ENCODE assay signal across 17 cellular contexts in genomic region chr13:48630291-48630690, GRCh38. TPM values are rescaled to one million over a fixed set of nuclear protein-coding genes. Genes with fewer than 3 reads are reported as not detected.
DNase-seq lines count a peak whose midpoint lies in the region; ATAC-seq and TF ChIP-seq lines count a peak whose summit lies in the region.
"Had no signal": no experiment of that assay in that cellular context is flagged by ENCODE, and none has a peak within 500 bp of the region (broad histone marks: within the 10 kb centered on the region; RNA-seq: fewer than 3 reads in every experiment).

No MANE protein-coding gene starts in this region.

- no peak for TF ChIP-seq EP300 in transverse colon (IDR thresholded peaks at IDR 0.05; ENCODE audit: low read depth)

- no peaks in the 10 kb centered on the region for H3F3A ChIP-seq in GM23248 (ENCODE audit: insufficient read depth)

- no peak overlapping the region for H2AFZ ChIP-seq in GM23248

- ATAC-seq in left cardiac atrium (no peak), HG03378 (IDR thresholded peaks at IDR 0.05; ENCODE audit: unreplicated experiment) (no peak)
- ATAC-seq: GM12878, HCT116 had no signal

- TF ChIP-seq CTCF in left ventricle myocardium inferior (IDR thresholded peaks at IDR 0.05; ENCODE audit: borderline replicate concordance), result no peak
- TF ChIP-seq CTCF in transverse colon (IDR thresholded peaks at IDR 0.05), result no peak

- H3K4me3 ChIP-seq in left ventricle myocardium inferior (no peak overlapping the region), mucosa of rectum (ENCODE audit: low read length in 2 of 2) (no peak overlapping the region), transverse colon (no peak overlapping the region), GM23248 (no peak overlapping the region)
- H3K4me3 ChIP-seq: BLaER1, GM12878 had no signal

- TF ChIP-seq POLR2A in transverse colon (IDR thresholded peaks at IDR 0.05), result no peak

- 100% methylated on average over 1 of the region's 1 CpG for WGBS in transverse colon (ENCODE audit: low coverage in 1 of 2), 2 donors
- WGBS in GM23248 (ENCODE audit: low coverage in 1 of 2, low lambda C conversion rate in 2 of 2, missing lambda C conversion rate in 2 of 2), 2 experiments, result 61 to 76% methylated on average over 1 of the region's 1 CpG

- peak overlapping the region; percentile 88 for H3K27ac ChIP-seq in left ventricle myocardium inferior (replicated peaks)
- H3K27ac ChIP-seq in mucosa of rectum (ENCODE audit: low read depth in 2 of 2, low read length in 2 of 2), result peak overlapping the region; percentile 86 to 90
- peak overlapping the region; percentile 75 to 83 (median 78) for H3K27ac ChIP-seq in transverse colon
- no peak overlapping the region for H3K27ac ChIP-seq in GM23248
- H3K27ac ChIP-seq: BLaER1, HL-60 had no signal

- H3K4me2 ChIP-seq in GM23248 (ENCODE audit: unreplicated experiment), result no peak overlapping the region

- in situ Hi-C loops in transverse colon (cut with MboI; ENCODE audit: low pct_ligation_motif_present in 1 of 4, low pct_unique_long_range_greater_than_20kb in 1 of 4, low sequenced_read_pairs in 3 of 4) (no loop called here), GM23248 (cut with MboI) (no loop called here)

- H3K79me2 ChIP-seq in GM23248 (ENCODE audit: insufficient read depth), result no peaks in the 10 kb centered on the region

- intact Hi-C loops in left ventricle myocardium inferior (cut with micrococcal nuclease) (no loop called here), left cardiac atrium (cut with DNase I) (no loop called here), transverse colon (cut with DNase I; ENCODE audit: low total_unique reads) (no loop called here)

- H3K27me3 ChIP-seq in left ventricle myocardium inferior (ENCODE audit: low read depth) (no peaks in the 10 kb centered on the region), mucosa of rectum (ENCODE audit: control insufficient read depth in 2 of 2, insufficient read depth in 2 of 2, low read length in 2 of 2) (no peaks in the 10 kb centered on the region), transverse colon (no peaks in the 10 kb centered on the region), GM23248 (replicated peaks; ENCODE audit: insufficient read depth) (peaks cover 31% of the 10 kb centered on the region)
- H3K27me3 ChIP-seq: BLaER1 had no signal

- peaks cover 13% of the 10 kb centered on the region for H3K9me3 ChIP-seq in left ventricle myocardium inferior (replicated peaks)
- no peaks in the 10 kb centered on the region for H3K9me3 ChIP-seq in mucosa of rectum (ENCODE audit: control insufficient read depth in 2 of 2, low read length in 2 of 2)
- no peaks in the 10 kb centered on the region for H3K9me3 ChIP-seq in transverse colon
- no peaks in the 10 kb centered on the region for H3K9me3 ChIP-seq in GM23248 (ENCODE audit: low read depth)

- H3K9me2 ChIP-seq in GM23248 (ENCODE audit: insufficient read depth), result no peaks in the 10 kb centered on the region

- DNase-seq in left ventricle myocardium inferior (no peak), left cardiac atrium (no peak), cerebellar cortex (ENCODE audit: low spot score) (peak; percentile 54), transverse colon (no peak), ecto neural progenitor cell (ENCODE audit: low spot score) (no peak), GM23248 (no peak)
- DNase-seq: 8988T; AML-193; CD4-positive, CD25-positive, alpha-beta regulatory T cell; DMS53 had no signal

- no peaks in the 10 kb centered on the region for H4K20me1 ChIP-seq in GM23248 (ENCODE audit: insufficient read depth)
- H4K20me1 ChIP-seq: BLaER1 had no signal

- H3K4me1 ChIP-seq in left ventricle myocardium inferior, result peaks cover 22% of the 10 kb centered on the region
- H3K4me1 ChIP-seq in mucosa of rectum (ENCODE audit: control insufficient read depth in 2 of 2, insufficient read depth in 2 of 2, low read length in 2 of 2), result peaks cover 11 to 33% of the 10 kb centered on the region in 2 donors
- peaks cover 0 to 38% (median 9%) of the 10 kb centered on the region in 4 donors for H3K4me1 ChIP-seq in transverse colon
- H3K4me1 ChIP-seq in GM23248 (ENCODE audit: insufficient read depth), result no peaks in the 10 kb centered on the region

- H3K36me3 ChIP-seq in left ventricle myocardium inferior (no peaks in the 10 kb centered on the region), mucosa of rectum (ENCODE audit: control insufficient read depth in 2 of 2, insufficient read depth in 2 of 2, low read length in 2 of 2) (no peaks in the 10 kb centered on the region), transverse colon (no peaks in the 10 kb centered on the region), GM23248 (ENCODE audit: low read depth) (no peaks in the 10 kb centered on the region)
- H3K36me3 ChIP-seq: BLaER1 had no signal

- H3K9ac ChIP-seq in mucosa of rectum (ENCODE audit: low read depth in 1 of 2, low read length in 2 of 2), result no peak overlapping the region
- H3K9ac ChIP-seq in GM23248, result no peak overlapping the region
- H3K9ac ChIP-seq: BLaER1 had no signal

RNA-seq across cellular contexts. Expression of gene CYSLTR2, which starts 23.4 kb away (rescaled TPM):
- total RNA-seq in left ventricle myocardium inferior, result 7.6 TPM
- 1 to 10 TPM; 6.1 to 7.0 TPM for total RNA-seq in left cardiac atrium
- under 1 TPM in 2 of 4 donors, not detected in 2; 0.14 to 0.16 TPM for total RNA-seq in transverse colon
- total RNA-seq in GM23248 (2014; rRNA removed; shearing (Covaris generic)), result not detected in 2 replicates
- polyA plus RNA-seq in GM23248 (2016; fragmentation: Nextera tagmentation; extraction: Ambion mirVana), result not detected in 2 replicates
- total RNA-seq: Daoy had no signal
